In genomic region chr6:73903155-73903554, GRCh38 we compare ENCODE assay signal across 36 cellular contexts.
"Had no signal": no experiment of that assay in that cellular context is flagged by ENCODE, and none has a peak within 500 bp of the region (broad histone marks: within the 10 kb centered on the region; RNA-seq: fewer than 3 reads in every experiment).

No MANE protein-coding gene starts in this region.

- H3K36me3 ChIP-seq: adrenal gland, ascending aorta, cardiac muscle cell, WERI-Rb-1 had no signal

- H3K4me3 ChIP-seq: adrenal gland, ascending aorta, cardiac muscle cell had no signal

- H3K27me3 Mint-ChIP-seq: activated CD4-positive, alpha-beta memory T cell treated with anti-CD3 and anti-CD28 coated beads, Interleukin-2, amount 10 ng/mL, durations not matched to agents 7 days and 5 days; activated CD8-positive, alpha-beta memory T cell treated with anti-CD3 and anti-CD28 coated beads, Interleukin-2, amount 10 ng/mL, durations not matched to agents 7 days and 5 days; brain had no signal

- H3K4me1 Mint-ChIP-seq: activated CD4-positive, alpha-beta memory T cell treated with anti-CD3 and anti-CD28 coated beads, Interleukin-2, amount 10 ng/mL, durations not matched to agents 7 days and 5 days; activated CD4-positive, alpha-beta T cell treated with anti-CD3 and anti-CD28 coated beads for 36 hours; activated CD4-positive, alpha-beta T cell treated with anti-CD3 and anti-CD28 coated beads, Interleukin-2, amount 10 ng/mL, durations not matched to agents 7 days and 5 days; activated CD8-positive, alpha-beta memory T cell treated with anti-CD3 and anti-CD28 coated beads, Interleukin-2, amount 10 ng/mL, durations not matched to agents 7 days and 5 days; activated naive CD8-positive, alpha-beta T cell treated with anti-CD3 and anti-CD28 coated beads for 36 hours; brain; central memory CD8-positive, alpha-beta T cell; T-cell; WTC11 had no signal

- H3K4me1 ChIP-seq: adrenal gland, ascending aorta had no signal

- H3K27me3 ChIP-seq: adrenal gland, ascending aorta, cardiac muscle cell had no signal

- ATAC-seq: activated CD4-positive, alpha-beta T cell treated with anti-CD3 and anti-CD28 coated beads for 36 hours; activated CD4-positive, CD25-positive, alpha-beta regulatory T cell treated with anti-CD3 and anti-CD28 coated beads, Interleukin-2, amount 50 U/mL, for 24 hours; activated CD8-positive, alpha-beta memory T cell treated with anti-CD3 and anti-CD28 coated beads, Interleukin-2, amount 10 ng/mL, durations not matched to agents 7 days and 5 days; activated CD8-positive, alpha-beta T cell treated with anti-CD3 and anti-CD28 coated beads, Interleukin-2, amount 10 ng/mL, durations not matched to agents 7 days and 5 days; activated naive CD4-positive, alpha-beta T cell treated with anti-CD3 and anti-CD28 coated beads, Interleukin-2, amount 50 U/mL, for 72 hours; T-cell; WTC11 had no signal

- DNase-seq: activated CD4-positive, alpha-beta memory T cell treated with anti-CD3 and anti-CD28 coated beads, Interleukin-2, amount 10 ng/mL, durations not matched to agents 7 days and 5 days; activated CD4-positive, alpha-beta T cell treated with anti-CD3 and anti-CD28 coated beads for 1 hour; activated CD4-positive, alpha-beta T cell treated with anti-CD3 and anti-CD28 coated beads for 36 hours; activated CD4-positive, alpha-beta T cell treated with anti-CD3 and anti-CD28 coated beads for 48 hours; activated CD4-positive, alpha-beta T cell treated with anti-CD3 and anti-CD28 coated beads, Interleukin-2, amount 10 ng/mL, durations not matched to agents 7 days and 5 days; activated CD4-positive, alpha-beta T cell treated with anti-CD3 and anti-CD28 coated beads, Interleukin-2, amount 50 U/mL, for 48 hours; activated CD4-positive, CD25-positive, alpha-beta regulatory T cell; activated CD8-positive, alpha-beta memory T cell treated with anti-CD3 and anti-CD28 coated beads for 24 hours; activated CD8-positive, alpha-beta memory T cell treated with anti-CD3 and anti-CD28 coated beads, Interleukin-2, amount 10 ng/mL, durations not matched to agents 7 days and 5 days; activated CD8-positive, alpha-beta memory T cell treated with anti-CD3 and anti-CD28 coated beads, Interleukin-2, amount 50 U/mL, for 48 hours; activated CD8-positive, alpha-beta T cell treated with anti-CD3 and anti-CD28 coated beads, Interleukin-2, amount 10 ng/mL, durations not matched to agents 7 days and 5 days; activated effector memory CD4-positive, alpha-beta T cell treated with Interleukin-2 at 50 U/mL for 16 hours; activated gamma-delta T cell treated with Interleukin-2 at 50 U/mL for 16 hours; activated naive CD4-positive, alpha-beta T cell; activated naive CD4-positive, alpha-beta T cell treated with anti-CD3 and anti-CD28 coated beads for 36 hours; activated naive CD4-positive, alpha-beta T cell treated with anti-CD3 and anti-CD28 coated beads, Interleukin-2, amount 50 U/mL, for 16 hours; activated naive CD8-positive, alpha-beta T cell treated with anti-CD3 and anti-CD28 coated beads for 36 hours; activated T-cell treated with anti-CD3 and anti-CD28 coated beads, Interleukin-2, amount 50 U/mL, for 24 hours; activated T-cell treated with anti-CD3 and anti-CD28 coated beads, Interleukin-2, amount 50 U/mL, for 48 hours; adrenal gland; amniotic stem cell; caudate nucleus; cerebellar nuclear complex; T-cell; T-helper 2 cell; T-helper 9 cell; WERI-Rb-1 had no signal

- H3K4me3 Mint-ChIP-seq: activated CD4-positive, alpha-beta memory T cell treated with anti-CD3 and anti-CD28 coated beads, Interleukin-2, amount 10 ng/mL, durations not matched to agents 7 days and 5 days; activated CD4-positive, alpha-beta T cell treated with anti-CD3 and anti-CD28 coated beads for 36 hours; activated CD4-positive, alpha-beta T cell treated with anti-CD3 and anti-CD28 coated beads, Interleukin-2, amount 10 ng/mL, durations not matched to agents 7 days and 5 days; activated CD8-positive, alpha-beta memory T cell treated with anti-CD3 and anti-CD28 coated beads, Interleukin-2, amount 10 ng/mL, durations not matched to agents 7 days and 5 days; activated CD8-positive, alpha-beta T cell treated with anti-CD3 and anti-CD28 coated beads, Interleukin-2, amount 10 ng/mL, durations not matched to agents 7 days and 5 days; activated naive CD4-positive, alpha-beta T cell treated with anti-CD3 and anti-CD28 coated beads for 36 hours; activated naive CD8-positive, alpha-beta T cell treated with anti-CD3 and anti-CD28 coated beads for 36 hours; activated T-cell treated with anti-CD3 and anti-CD28 coated beads, Interleukin-2, amount 50 U/mL, for 24 hours; brain; central memory CD8-positive, alpha-beta T cell; T-cell; T-helper 2 cell treated with Interferon-gamma antibody and Interleukin-4, amounts not matched to agents 5 μg/mL and 100 μg/mL, for 36 hours; WTC11 had no signal

- H3K27ac Mint-ChIP-seq: activated CD4-positive, alpha-beta memory T cell treated with anti-CD3 and anti-CD28 coated beads, Interleukin-2, amount 10 ng/mL, durations not matched to agents 7 days and 5 days; activated CD4-positive, alpha-beta T cell treated with anti-CD3 and anti-CD28 coated beads for 36 hours; activated CD4-positive, alpha-beta T cell treated with anti-CD3 and anti-CD28 coated beads, Interleukin-2, amount 10 ng/mL, durations not matched to agents 7 days and 5 days; activated CD8-positive, alpha-beta memory T cell treated with anti-CD3 and anti-CD28 coated beads, Interleukin-2, amount 10 ng/mL, durations not matched to agents 7 days and 5 days; activated CD8-positive, alpha-beta T cell treated with anti-CD3 and anti-CD28 coated beads, Interleukin-2, amount 10 ng/mL, durations not matched to agents 7 days and 5 days; activated naive CD4-positive, alpha-beta T cell treated with anti-CD3 and anti-CD28 coated beads for 36 hours; activated naive CD4-positive, alpha-beta T cell treated with anti-CD3 and anti-CD28 coated beads, Interleukin-2, amount 50 U/mL, for 72 hours; activated naive CD8-positive, alpha-beta T cell treated with anti-CD3 and anti-CD28 coated beads for 36 hours; activated T-cell treated with anti-CD3 and anti-CD28 coated beads, Interleukin-2, amount 50 U/mL, for 24 hours; activated T-helper 2 cell treated with anti-CD3 and anti-CD28 coated beads, Interferon-gamma antibody, Interleukin-2, Interleukin-4, amounts not matched to agents 10 μg/mL and 5 μg/mL and 100 μg/mL, durations not matched to agents 14 hours and 24 hours and 36 hours; brain; T-cell; T-helper 2 cell treated with Interferon-gamma antibody and Interleukin-4, amounts not matched to agents 5 μg/mL and 100 μg/mL, for 36 hours; WTC11 had no signal

- H3K36me3 Mint-ChIP-seq: activated naive CD8-positive, alpha-beta T cell treated with anti-CD3 and anti-CD28 coated beads for 36 hours; brain; T-cell had no signal

- H3K27ac ChIP-seq: adrenal gland, ascending aorta, cardiac muscle cell, WERI-Rb-1 had no signal
